ENCODE assay signal across 1 cellular context in the genomic region with DNA sequence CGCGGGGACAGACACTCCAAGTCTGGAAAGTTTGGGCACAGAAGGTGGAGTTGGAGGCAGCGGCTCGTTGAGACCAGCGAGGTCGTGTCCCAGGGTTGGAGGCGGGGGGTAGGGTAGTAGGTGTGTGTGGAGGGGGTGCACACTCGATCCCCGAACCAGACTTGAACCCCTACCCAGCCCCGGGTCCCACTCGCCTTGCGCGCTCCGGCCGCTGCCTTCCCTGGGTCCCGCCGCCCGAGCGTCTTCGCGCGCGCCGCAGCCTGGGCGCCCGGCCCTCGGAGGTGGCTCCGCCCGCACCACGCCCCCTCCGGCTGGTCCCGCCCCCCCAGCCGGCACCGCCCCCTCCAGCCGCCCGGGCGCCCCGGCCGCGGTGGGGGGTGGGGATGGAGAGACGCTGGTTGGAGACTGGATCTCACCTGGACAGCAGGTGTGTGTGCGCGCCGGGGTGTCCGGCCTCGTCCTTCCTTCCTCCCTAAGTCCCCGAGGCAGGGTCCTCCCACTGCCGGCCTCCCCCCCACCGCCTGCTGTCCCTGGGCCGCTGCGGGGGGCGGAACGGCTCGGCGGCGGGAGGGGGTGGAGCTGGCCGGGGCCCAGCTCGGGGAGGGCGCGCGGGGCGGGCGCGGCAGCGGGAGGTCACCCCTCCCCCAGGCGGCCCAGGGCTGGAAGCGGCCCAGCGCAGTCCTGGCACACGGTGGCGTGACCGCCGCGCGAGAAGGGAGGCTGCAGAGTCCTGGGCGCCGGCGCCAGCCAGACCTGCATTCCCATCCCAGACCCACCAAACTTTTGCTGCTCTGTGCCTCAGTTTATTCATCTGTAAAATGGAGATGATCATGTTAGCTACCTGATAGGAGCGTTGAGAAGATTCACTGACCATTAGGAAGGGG.
TF ChIP-seq lines count a peak whose summit lies in the region.

A gene (minus strand): TSS at position 255 of the 884 bp plus-strand sequence. CDS start 3,034 bp downstream, outside the sequence.

TF ChIP-seq in HepG2, 621 proteins besides CTCF, POLR2A, EP300 and RAD21 (continued from another document and continues in another):
- TF ChIP-seq, protein P1, sequence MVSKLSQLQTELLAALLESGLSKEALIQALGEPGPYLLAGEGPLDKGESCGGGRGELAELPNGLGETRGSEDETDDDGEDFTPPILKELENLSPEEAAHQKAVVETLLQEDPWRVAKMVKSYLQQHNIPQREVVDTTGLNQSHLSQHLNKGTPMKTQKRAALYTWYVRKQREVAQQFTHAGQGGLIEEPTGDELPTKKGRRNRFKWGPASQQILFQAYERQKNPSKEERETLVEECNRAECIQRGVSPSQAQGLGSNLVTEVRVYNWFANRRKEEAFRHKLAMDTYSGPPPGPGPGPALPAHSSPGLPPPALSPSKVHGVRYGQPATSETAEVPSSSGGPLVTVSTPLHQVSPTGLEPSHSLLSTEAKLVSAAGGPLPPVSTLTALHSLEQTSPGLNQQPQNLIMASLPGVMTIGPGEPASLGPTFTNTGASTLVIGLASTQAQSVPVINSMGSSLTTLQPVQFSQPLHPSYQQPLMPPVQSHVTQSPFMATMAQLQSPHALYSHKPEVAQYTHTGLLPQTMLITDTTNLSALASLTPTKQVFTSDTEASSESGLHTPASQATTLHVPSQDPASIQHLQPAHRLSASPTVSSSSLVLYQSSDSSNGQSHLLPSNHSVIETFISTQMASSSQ (IDR thresholded peaks at IDR 0.05; ENCODE audit: low read depth) = no peak
- TF ChIP-seq, protein P1 (CRISPR knock-in tag; IDR thresholded peaks at IDR 0.05; ENCODE audit: borderline replicate concordance) = peak; percentile 6; the same call in 1 of the 2 replicates
- TF ChIP-seq RARA (CRISPR knock-in tag; IDR thresholded peaks at IDR 0.05) (peak; percentile 32; the same call in 1 of the 2 replicates), ZNF33B (CRISPR knock-in tag; IDR thresholded peaks at IDR 0.05) (no peak), SOX5 (CRISPR knock-in tag; IDR thresholded peaks at IDR 0.05; ENCODE audit: borderline replicate concordance) (0 out of 2 replicates have a peak, but pooled peaks have one; percentile 41), ZNF501 (CRISPR knock-in tag; IDR thresholded peaks at IDR 0.05) (0 out of 2 replicates have a peak, but pooled peaks have one; percentile 28), ZNF788 (CRISPR knock-in tag; IDR thresholded peaks at IDR 0.05; ENCODE audit: borderline replicate concordance) (0 out of 2 replicates have a peak, but pooled peaks have one; percentile 10), CHCHD3 (CRISPR knock-in tag; IDR thresholded peaks at IDR 0.05) (no peak), CENPX (CRISPR knock-in tag; IDR thresholded peaks at IDR 0.05) (no peak), ZNF790 (CRISPR knock-in tag; IDR thresholded peaks at IDR 0.05; ENCODE audit: borderline replicate concordance) (0 out of 2 replicates have a peak, but pooled peaks have one; percentile 30), CCDC6 (CRISPR knock-in tag; IDR thresholded peaks at IDR 0.05) (peak; percentile 81), ZNF709 (CRISPR knock-in tag; IDR thresholded peaks at IDR 0.05) (no peak), ZNF431 (CRISPR knock-in tag; IDR thresholded peaks at IDR 0.05; ENCODE audit: borderline replicate concordance, low read depth) (0 out of 2 replicates have a peak, but pooled peaks have one; percentile 55), GATAD1 (CRISPR knock-in tag; IDR thresholded peaks at IDR 0.05) (no peak), MATR3 (CRISPR knock-in tag; IDR thresholded peaks at IDR 0.05) (no peak), ZNF557 (CRISPR knock-in tag; IDR thresholded peaks at IDR 0.05) (no peak), ZNF121 (CRISPR knock-in tag; IDR thresholded peaks at IDR 0.05) (peak; percentile 94), SYNCRIP (IDR thresholded peaks at IDR 0.05; ENCODE audit: insufficient read depth, low read depth, low read length) (no peak), CREM (IDR thresholded peaks at IDR 0.05) (no peak), CREM (CRISPR knock-in tag; IDR thresholded peaks at IDR 0.05) (no peak), ATRX (CRISPR knock-in tag; IDR thresholded peaks at IDR 0.05; ENCODE audit: borderline replicate concordance) (no peak), RAD51 (IDR thresholded peaks at IDR 0.05; ENCODE audit: borderline replicate concordance) (no peak), PHF8 (CRISPR knock-in tag; IDR thresholded peaks at IDR 0.05) (peak; percentile 64), YEATS4 (CRISPR knock-in tag; IDR thresholded peaks at IDR 0.05; ENCODE audit: borderline replicate concordance) (peak; percentile 52), ZFP36L1 (CRISPR knock-in tag; IDR thresholded peaks at IDR 0.05) (no peak)
- TF ChIP-seq, protein P2, sequence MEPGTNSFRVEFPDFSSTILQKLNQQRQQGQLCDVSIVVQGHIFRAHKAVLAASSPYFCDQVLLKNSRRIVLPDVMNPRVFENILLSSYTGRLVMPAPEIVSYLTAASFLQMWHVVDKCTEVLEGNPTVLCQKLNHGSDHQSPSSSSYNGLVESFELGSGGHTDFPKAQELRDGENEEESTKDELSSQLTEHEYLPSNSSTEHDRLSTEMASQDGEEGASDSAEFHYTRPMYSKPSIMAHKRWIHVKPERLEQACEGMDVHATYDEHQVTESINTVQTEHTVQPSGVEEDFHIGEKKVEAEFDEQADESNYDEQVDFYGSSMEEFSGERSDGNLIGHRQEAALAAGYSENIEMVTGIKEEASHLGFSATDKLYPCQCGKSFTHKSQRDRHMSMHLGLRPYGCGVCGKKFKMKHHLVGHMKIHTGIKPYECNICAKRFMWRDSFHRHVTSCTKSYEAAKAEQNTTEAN (CRISPR knock-in tag; conservative IDR thresholded peaks at IDR 0.05) = no peak
- TF ChIP-seq, protein P3, sequence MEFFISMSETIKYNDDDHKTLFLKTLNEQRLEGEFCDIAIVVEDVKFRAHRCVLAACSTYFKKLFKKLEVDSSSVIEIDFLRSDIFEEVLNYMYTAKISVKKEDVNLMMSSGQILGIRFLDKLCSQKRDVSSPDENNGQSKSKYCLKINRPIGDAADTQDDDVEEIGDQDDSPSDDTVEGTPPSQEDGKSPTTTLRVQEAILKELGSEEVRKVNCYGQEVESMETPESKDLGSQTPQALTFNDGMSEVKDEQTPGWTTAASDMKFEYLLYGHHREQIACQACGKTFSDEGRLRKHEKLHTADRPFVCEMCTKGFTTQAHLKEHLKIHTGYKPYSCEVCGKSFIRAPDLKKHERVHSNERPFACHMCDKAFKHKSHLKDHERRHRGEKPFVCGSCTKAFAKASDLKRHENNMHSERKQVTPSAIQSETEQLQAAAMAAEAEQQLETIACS (CRISPR knock-in tag; IDR thresholded peaks at IDR 0.05) = no peak
- TF ChIP-seq, protein P4, sequence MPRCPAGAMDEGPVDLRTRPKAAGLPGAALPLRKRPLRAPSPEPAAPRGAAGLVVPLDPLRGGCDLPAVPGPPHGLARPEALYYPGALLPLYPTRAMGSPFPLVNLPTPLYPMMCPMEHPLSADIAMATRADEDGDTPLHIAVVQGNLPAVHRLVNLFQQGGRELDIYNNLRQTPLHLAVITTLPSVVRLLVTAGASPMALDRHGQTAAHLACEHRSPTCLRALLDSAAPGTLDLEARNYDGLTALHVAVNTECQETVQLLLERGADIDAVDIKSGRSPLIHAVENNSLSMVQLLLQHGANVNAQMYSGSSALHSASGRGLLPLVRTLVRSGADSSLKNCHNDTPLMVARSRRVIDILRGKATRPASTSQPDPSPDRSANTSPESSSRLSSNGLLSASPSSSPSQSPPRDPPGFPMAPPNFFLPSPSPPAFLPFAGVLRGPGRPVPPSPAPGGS (CRISPR knock-in tag; IDR thresholded peaks at IDR 0.05) = no peak
- TF ChIP-seq, protein P5, sequence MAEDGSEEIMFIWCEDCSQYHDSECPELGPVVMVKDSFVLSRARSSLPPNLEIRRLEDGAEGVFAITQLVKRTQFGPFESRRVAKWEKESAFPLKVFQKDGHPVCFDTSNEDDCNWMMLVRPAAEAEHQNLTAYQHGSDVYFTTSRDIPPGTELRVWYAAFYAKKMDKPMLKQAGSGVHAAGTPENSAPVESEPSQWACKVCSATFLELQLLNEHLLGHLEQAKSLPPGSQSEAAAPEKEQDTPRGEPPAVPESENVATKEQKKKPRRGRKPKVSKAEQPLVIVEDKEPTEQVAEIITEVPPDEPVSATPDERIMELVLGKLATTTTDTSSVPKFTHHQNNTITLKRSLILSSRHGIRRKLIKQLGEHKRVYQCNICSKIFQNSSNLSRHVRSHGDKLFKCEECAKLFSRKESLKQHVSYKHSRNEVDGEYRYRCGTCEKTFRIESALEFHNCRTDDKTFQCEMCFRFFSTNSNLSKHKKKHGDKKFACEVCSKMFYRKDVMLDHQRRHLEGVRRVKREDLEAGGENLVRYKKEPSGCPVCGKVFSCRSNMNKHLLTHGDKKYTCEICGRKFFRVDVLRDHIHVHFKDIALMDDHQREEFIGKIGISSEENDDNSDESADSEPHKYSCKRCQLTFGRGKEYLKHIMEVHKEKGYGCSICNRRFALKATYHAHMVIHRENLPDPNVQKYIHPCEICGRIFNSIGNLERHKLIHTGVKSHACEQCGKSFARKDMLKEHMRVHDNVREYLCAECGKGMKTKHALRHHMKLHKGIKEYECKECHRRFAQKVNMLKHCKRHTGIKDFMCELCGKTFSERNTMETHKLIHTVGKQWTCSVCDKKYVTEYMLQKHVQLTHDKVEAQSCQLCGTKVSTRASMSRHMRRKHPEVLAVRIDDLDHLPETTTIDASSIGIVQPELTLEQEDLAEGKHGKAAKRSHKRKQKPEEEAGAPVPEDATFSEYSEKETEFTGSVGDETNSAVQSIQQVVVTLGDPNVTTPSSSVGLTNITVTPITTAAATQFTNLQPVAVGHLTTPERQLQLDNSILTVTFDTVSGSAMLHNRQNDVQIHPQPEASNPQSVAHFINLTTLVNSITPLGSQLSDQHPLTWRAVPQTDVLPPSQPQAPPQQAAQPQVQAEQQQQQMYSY (CRISPR knock-in tag; IDR thresholded peaks at IDR 0.05) = peak; percentile 22; the same call in 1 of the 2 replicates
- TF ChIP-seq, protein P6, sequence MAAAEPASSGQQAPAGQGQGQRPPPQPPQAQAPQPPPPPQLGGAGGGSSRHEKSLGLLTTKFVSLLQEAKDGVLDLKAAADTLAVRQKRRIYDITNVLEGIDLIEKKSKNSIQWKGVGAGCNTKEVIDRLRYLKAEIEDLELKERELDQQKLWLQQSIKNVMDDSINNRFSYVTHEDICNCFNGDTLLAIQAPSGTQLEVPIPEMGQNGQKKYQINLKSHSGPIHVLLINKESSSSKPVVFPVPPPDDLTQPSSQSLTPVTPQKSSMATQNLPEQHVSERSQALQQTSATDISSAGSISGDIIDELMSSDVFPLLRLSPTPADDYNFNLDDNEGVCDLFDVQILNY (CRISPR knock-in tag; conservative IDR thresholded peaks at IDR 0.05) = 0 out of 2 replicates have a peak, but pooled peaks have one; percentile 13
- TF ChIP-seq, protein P7, sequence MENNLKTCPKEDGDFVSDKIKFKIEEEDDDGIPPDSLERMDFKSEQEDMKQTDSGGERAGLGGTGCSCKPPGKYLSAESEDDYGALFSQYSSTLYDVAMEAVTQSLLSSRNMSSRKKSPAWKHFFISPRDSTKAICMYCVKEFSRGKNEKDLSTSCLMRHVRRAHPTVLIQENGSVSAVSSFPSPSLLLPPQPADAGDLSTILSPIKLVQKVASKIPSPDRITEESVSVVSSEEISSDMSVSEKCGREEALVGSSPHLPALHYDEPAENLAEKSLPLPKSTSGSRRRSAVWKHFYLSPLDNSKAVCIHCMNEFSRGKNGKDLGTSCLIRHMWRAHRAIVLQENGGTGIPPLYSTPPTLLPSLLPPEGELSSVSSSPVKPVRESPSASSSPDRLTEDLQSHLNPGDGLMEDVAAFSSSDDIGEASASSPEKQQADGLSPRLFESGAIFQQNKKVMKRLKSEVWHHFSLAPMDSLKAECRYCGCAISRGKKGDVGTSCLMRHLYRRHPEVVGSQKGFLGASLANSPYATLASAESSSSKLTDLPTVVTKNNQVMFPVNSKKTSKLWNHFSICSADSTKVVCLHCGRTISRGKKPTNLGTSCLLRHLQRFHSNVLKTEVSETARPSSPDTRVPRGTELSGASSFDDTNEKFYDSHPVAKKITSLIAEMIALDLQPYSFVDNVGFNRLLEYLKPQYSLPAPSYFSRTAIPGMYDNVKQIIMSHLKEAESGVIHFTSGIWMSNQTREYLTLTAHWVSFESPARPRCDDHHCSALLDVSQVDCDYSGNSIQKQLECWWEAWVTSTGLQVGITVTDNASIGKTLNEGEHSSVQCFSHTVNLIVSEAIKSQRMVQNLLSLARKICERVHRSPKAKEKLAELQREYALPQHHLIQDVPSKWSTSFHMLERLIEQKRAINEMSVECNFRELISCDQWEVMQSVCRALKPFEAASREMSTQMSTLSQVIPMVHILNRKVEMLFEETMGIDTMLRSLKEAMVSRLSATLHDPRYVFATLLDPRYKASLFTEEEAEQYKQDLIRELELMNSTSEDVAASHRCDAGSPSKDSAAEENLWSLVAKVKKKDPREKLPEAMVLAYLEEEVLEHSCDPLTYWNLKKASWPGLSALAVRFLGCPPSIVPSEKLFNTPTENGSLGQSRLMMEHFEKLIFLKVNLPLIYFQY (CRISPR knock-in tag; IDR thresholded peaks at IDR 0.05; ENCODE audit: borderline replicate concordance) = peak; percentile 15; the same call in 1 of the 2 replicates
- TF ChIP-seq, protein P8, sequence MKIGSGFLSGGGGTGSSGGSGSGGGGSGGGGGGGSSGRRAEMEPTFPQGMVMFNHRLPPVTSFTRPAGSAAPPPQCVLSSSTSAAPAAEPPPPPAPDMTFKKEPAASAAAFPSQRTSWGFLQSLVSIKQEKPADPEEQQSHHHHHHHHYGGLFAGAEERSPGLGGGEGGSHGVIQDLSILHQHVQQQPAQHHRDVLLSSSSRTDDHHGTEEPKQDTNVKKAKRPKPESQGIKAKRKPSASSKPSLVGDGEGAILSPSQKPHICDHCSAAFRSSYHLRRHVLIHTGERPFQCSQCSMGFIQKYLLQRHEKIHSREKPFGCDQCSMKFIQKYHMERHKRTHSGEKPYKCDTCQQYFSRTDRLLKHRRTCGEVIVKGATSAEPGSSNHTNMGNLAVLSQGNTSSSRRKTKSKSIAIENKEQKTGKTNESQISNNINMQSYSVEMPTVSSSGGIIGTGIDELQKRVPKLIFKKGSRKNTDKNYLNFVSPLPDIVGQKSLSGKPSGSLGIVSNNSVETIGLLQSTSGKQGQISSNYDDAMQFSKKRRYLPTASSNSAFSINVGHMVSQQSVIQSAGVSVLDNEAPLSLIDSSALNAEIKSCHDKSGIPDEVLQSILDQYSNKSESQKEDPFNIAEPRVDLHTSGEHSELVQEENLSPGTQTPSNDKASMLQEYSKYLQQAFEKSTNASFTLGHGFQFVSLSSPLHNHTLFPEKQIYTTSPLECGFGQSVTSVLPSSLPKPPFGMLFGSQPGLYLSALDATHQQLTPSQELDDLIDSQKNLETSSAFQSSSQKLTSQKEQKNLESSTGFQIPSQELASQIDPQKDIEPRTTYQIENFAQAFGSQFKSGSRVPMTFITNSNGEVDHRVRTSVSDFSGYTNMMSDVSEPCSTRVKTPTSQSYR (CRISPR knock-in tag; IDR thresholded peaks at IDR 0.05; ENCODE audit: borderline replicate concordance) = peak; percentile 91
